Comparison of ENCODE assay signal across 8 cellular contexts in genomic region chr2:65300772-65301711, GRCh38.
DNase-seq lines count a peak whose midpoint lies in the region; ATAC-seq, FAIRE-seq and TF ChIP-seq lines count a peak whose summit lies in the region.

No MANE protein-coding gene starts in this region.

- peak overlapping the region; percentile 61 for H3K4me3 Mint-ChIP-seq in stimulated activated memory B cell treated with anti-CD40 and anti-IgM and Interleukin-4, amounts not matched to agents 10 μg/mL and 1 μg/mL and 100 μg/mL, for 72 hours

- peaks cover 27% of the 10 kb centered on the region for H3K4me1 Mint-ChIP-seq in stimulated activated memory B cell treated with anti-CD40 and anti-IgM and Interleukin-4, amounts not matched to agents 10 μg/mL and 1 μg/mL and 100 μg/mL, for 72 hours

- H3K27me3 Mint-ChIP-seq in stimulated activated memory B cell treated with anti-CD40 and anti-IgM and Interleukin-4, amounts not matched to agents 10 μg/mL and 1 μg/mL and 100 μg/mL, for 72 hours: peaks cover 68% of the 10 kb centered on the region

- H3K36me3 Mint-ChIP-seq in stimulated activated memory B cell treated with anti-CD40 and anti-IgM and Interleukin-4, amounts not matched to agents 10 μg/mL and 1 μg/mL and 100 μg/mL, for 72 hours: no peaks in the 10 kb centered on the region

- peak; percentile 84 for FAIRE-seq in GM12892 (lab: Jason Lieb, UNC)

- H3K9me3 Mint-ChIP-seq in stimulated activated memory B cell treated with anti-CD40 and anti-IgM and Interleukin-4, amounts not matched to agents 10 μg/mL and 1 μg/mL and 100 μg/mL, for 72 hours: no peaks in the 10 kb centered on the region

- peak overlapping the region; percentile 77 for H3K27ac Mint-ChIP-seq in stimulated activated memory B cell treated with anti-CD40 and anti-IgM and Interleukin-4, amounts not matched to agents 10 μg/mL and 1 μg/mL and 100 μg/mL, for 72 hours

- TF ChIP-seq POLR2A in GM12892 (IDR thresholded peaks at IDR 0.05; ENCODE audit: low read depth, low read length): 0 out of 2 replicates have a peak, but pooled peaks have one; percentile 35

- peak; percentile 86 for ATAC-seq in HG02623 (IDR thresholded peaks at IDR 0.05; ENCODE audit: unreplicated experiment)
- ATAC-seq in stimulated activated memory B cell treated with anti-CD40 and anti-IgM and Interleukin-4, amounts not matched to agents 10 μg/mL and 1 μg/mL and 100 μg/mL, for 72 hours: peak; percentile 87

- DNase-seq in GM12892 (ENCODE audit: insufficient read length) (peak; percentile 74), NCI-H1694 (lab: John Stamatoyannopoulos, UW) (peak; percentile 58), myocyte (ENCODE audit: low read depth) (peak; percentile 78), NCI-H510A treated with DMSO at 0.1 percent for 48 hours (lab: John Stamatoyannopoulos, UW) (no peak)
- peak; percentile 86 for DNase-seq in activated CD8-positive, alpha-beta memory T cell treated with anti-CD3 and anti-CD28 coated beads for 24 hours
- DNase-seq in effector CD8-positive, alpha-beta T cell (lab: John Stamatoyannopoulos, UW): peak; percentile 21
